18 cellular contexts compared by ENCODE assay signal in genomic region chr21:31140025-31140424, GRCh38.
"Had no signal": no experiment of that assay in that cellular context is flagged by ENCODE, and none has a peak within 500 bp of the region (broad histone marks: within the 10 kb centered on the region; RNA-seq: fewer than 3 reads in every experiment).

No MANE protein-coding gene starts in this region.

- DNase-seq: cortex of kidney; dorsolateral prefrontal cortex; effector CD8-positive, alpha-beta T cell; foreskin melanocyte; heart left ventricle; hippocampal formation; left colon; left ventricle myocardium superior; mesenchymal stem cell; naive B cell; psoas muscle; retina; right lobe of liver; stimulated activated CD4-positive, alpha-beta T cell treated with anti-CD3 and anti-CD28 coated beads, Interleukin-4, amount 100 ng/mL, for 24 hours; stimulated activated naive B cell treated with anti-CD40 and anti-IgM and Interleukin-4, amounts not matched to agents 10 μg/mL and 1 μg/mL and 100 μg/mL, for 72 hours; stimulated activated naive CD8-positive, alpha-beta T cell treated with anti-CD3 and anti-CD28 coated beads, Interleukin-15, amount 100 ng/mL, for 72 hours; testis had no signal

- ATAC-seq: heart left ventricle; left colon; left ventricle myocardium superior; psoas muscle; right lobe of liver; stimulated activated naive B cell treated with anti-CD40 and anti-IgM and Interleukin-4, amounts not matched to agents 10 μg/mL and 1 μg/mL and 100 μg/mL, for 72 hours; stimulated activated naive CD8-positive, alpha-beta T cell treated with anti-CD3 and anti-CD28 coated beads, Interleukin-15, amount 100 ng/mL, for 72 hours had no signal

- H3K4me3 Mint-ChIP-seq: naive B cell; nephron; stimulated activated naive B cell treated with anti-CD40 and anti-IgM and Interleukin-4, amounts not matched to agents 10 μg/mL and 1 μg/mL and 100 μg/mL, for 72 hours; stimulated activated naive CD8-positive, alpha-beta T cell treated with anti-CD3 and anti-CD28 coated beads, Interleukin-15, amount 100 ng/mL, for 72 hours had no signal

- H3K27ac Mint-ChIP-seq: naive B cell; nephron; stimulated activated naive B cell treated with anti-CD40 and anti-IgM and Interleukin-4, amounts not matched to agents 10 μg/mL and 1 μg/mL and 100 μg/mL, for 72 hours; stimulated activated naive CD8-positive, alpha-beta T cell treated with anti-CD3 and anti-CD28 coated beads, Interleukin-15, amount 100 ng/mL, for 72 hours had no signal

- H3K27me3 Mint-ChIP-seq: stimulated activated naive CD8-positive, alpha-beta T cell treated with anti-CD3 and anti-CD28 coated beads, Interleukin-15, amount 100 ng/mL, for 72 hours had no signal

- H3K36me3 Mint-ChIP-seq: naive B cell had no signal

- H3K9me3 Mint-ChIP-seq: naive B cell; nephron; stimulated activated naive B cell treated with anti-CD40 and anti-IgM and Interleukin-4, amounts not matched to agents 10 μg/mL and 1 μg/mL and 100 μg/mL, for 72 hours; stimulated activated naive CD8-positive, alpha-beta T cell treated with anti-CD3 and anti-CD28 coated beads, Interleukin-15, amount 100 ng/mL, for 72 hours had no signal
